Comparison of ENCODE assay signal across 9 cellular contexts in genomic region chr1:157580179-157580827, GRCh38. TPM values are rescaled to one million over a fixed set of nuclear protein-coding genes. Genes with fewer than 3 reads are reported as not detected.
DNase-seq lines count a peak whose midpoint lies in the region; ATAC-seq and TF ChIP-seq lines count a peak whose summit lies in the region.
"Had no signal": no experiment of that assay in that cellular context is flagged by ENCODE, and none has a peak within 500 bp of the region (broad histone marks: within the 10 kb centered on the region; RNA-seq: fewer than 3 reads in every experiment).

No MANE protein-coding gene starts in this region.

- WGBS in esophagus squamous epithelium, 2 donors = 10 to 13% methylated on average over 4 of the region's 4 CpGs

- no peaks in the 10 kb centered on the region for H3K4me1 Mint-ChIP-seq in neural crest cell

- TF ChIP-seq CTCF in NB4 (IDR thresholded peaks at IDR 0.05; ENCODE audit: low read depth, low read length) (peak; percentile 58), esophagus squamous epithelium (IDR thresholded peaks at IDR 0.05) (peak in 5 of 6 experiments; percentile 35 to 67 (median 58)), neural crest cell (conservative IDR thresholded peaks at IDR 0.05) (peak; percentile 86)

- peaks cover 24% of the 10 kb centered on the region for H3K27me3 Mint-ChIP-seq in neural crest cell (ENCODE audit: low read depth)

- peaks cover 0 to 25% (median 0%) of the 10 kb centered on the region in 4 donors for H3K27me3 ChIP-seq in esophagus squamous epithelium

- no peak overlapping the region for H3K27ac ChIP-seq in esophagus squamous epithelium

- H3K4me3 ChIP-seq in NB4 (ENCODE audit: low read depth, low read length) (no peak overlapping the region), esophagus squamous epithelium (no peak overlapping the region)

- H3K9me3 ChIP-seq in esophagus squamous epithelium = peaks cover 0 to 10% (median 0%) of the 10 kb centered on the region in 3 donors

- DNase-seq in ACHN (peak; percentile 73), GM03348 (ENCODE audit: low spot score) (peak; percentile 66), NB4 (ENCODE audit: low read depth) (peak; percentile 63), esophagus squamous epithelium (lab: John Stamatoyannopoulos, UW) (no peak), neural crest cell (ENCODE audit: low read depth, low spot score) (peak; percentile 23), ecto neural progenitor cell (ENCODE audit: low spot score) (no peak)

- ATAC-seq in SK-N-SH treated with all-trans-retinoic acid at 6 μM for 48 hours (peak; percentile 88), HG03139 (IDR thresholded peaks at IDR 0.05; ENCODE audit: unreplicated experiment) (no peak)

- no peaks in the 10 kb centered on the region for H3K9me3 Mint-ChIP-seq in neural crest cell

- H3K4me1 ChIP-seq in esophagus squamous epithelium = no peaks in the 10 kb centered on the region

- in situ Hi-C loops in ACHN (cut with HindIII; ENCODE audit: low pct_ligation_motif_present, low pct_unique_long_range_greater_than_20kb, low sequenced_read_pairs) = no loop called here

- H3K27ac Mint-ChIP-seq in neural crest cell (ENCODE audit: unreplicated experiment) = no peak overlapping the region

- no peaks in the 10 kb centered on the region for H3K36me3 ChIP-seq in esophagus squamous epithelium

- TF ChIP-seq POLR2A in NB4 (IDR thresholded peaks at IDR 0.05; ENCODE audit: extremely low read depth, insufficient read length) = no peak
- no peak for TF ChIP-seq POLR2A in esophagus squamous epithelium (IDR thresholded peaks at IDR 0.05)

- no peaks in the 10 kb centered on the region for H3K36me3 Mint-ChIP-seq in neural crest cell (ENCODE audit: low read depth)

- intact Hi-C loops in esophagus squamous epithelium (cut with DNase I) = no loop called here

- H3K4me3 Mint-ChIP-seq in neural crest cell = no peak overlapping the region

TF ChIP-seq in SK-N-SH treated with all-trans-retinoic acid at 6 μM for 48 hours, 23 proteins besides CTCF, POLR2A, EP300 and RAD21:
- TF ChIP-seq GLIS3 (CRISPR knock-in tag; IDR thresholded peaks at IDR 0.05) = no peak
- no peak for TF ChIP-seq PATZ1 (CRISPR knock-in tag; IDR thresholded peaks at IDR 0.05; ENCODE audit: borderline replicate concordance)
- no peak for TF ChIP-seq CSDC2 (CRISPR knock-in tag; IDR thresholded peaks at IDR 0.05)
- TF ChIP-seq ARNTL (CRISPR knock-in tag; IDR thresholded peaks at IDR 0.05; ENCODE audit: borderline replicate concordance, low read depth) = no peak
- no peak for TF ChIP-seq ZNF565 (CRISPR knock-in tag; conservative IDR thresholded peaks at IDR 0.05; ENCODE audit: low read depth)
- TF ChIP-seq PPARA (CRISPR knock-in tag; IDR thresholded peaks at IDR 0.05; ENCODE audit: borderline replicate concordance) = no peak
- no peak for TF ChIP-seq TOX (CRISPR knock-in tag; IDR thresholded peaks at IDR 0.05; ENCODE audit: borderline replicate concordance)
- TF ChIP-seq RARB (CRISPR knock-in tag; IDR thresholded peaks at IDR 0.05) = no peak
- no peak for TF ChIP-seq ISL1 (CRISPR knock-in tag; IDR thresholded peaks at IDR 0.05)
- no peak for TF ChIP-seq ZNF70 (CRISPR knock-in tag; IDR thresholded peaks at IDR 0.05)
- TF ChIP-seq TCF4 (CRISPR knock-in tag; IDR thresholded peaks at IDR 0.05; ENCODE audit: borderline replicate concordance) = no peak
- TF ChIP-seq BACH2 (CRISPR knock-in tag; IDR thresholded peaks at IDR 0.05; ENCODE audit: borderline replicate concordance) = no peak
- no peak for TF ChIP-seq TSHZ2 (CRISPR knock-in tag; IDR thresholded peaks at IDR 0.05)
- TF ChIP-seq OSR1 (CRISPR knock-in tag; IDR thresholded peaks at IDR 0.05) = no peak
- TF ChIP-seq ZNF8 (CRISPR knock-in tag; IDR thresholded peaks at IDR 0.05) = no peak

RNA-seq across cellular contexts. Expression of gene FCRL4, which starts 17.6 kb away (rescaled TPM):
- not detected for total RNA-seq in esophagus squamous epithelium
- total RNA-seq in neural crest cell = not detected in 2 replicates
- total RNA-seq: mononuclear cell had no signal

RNA-seq across cellular contexts. Expression of gene FCRL5, which starts 28.0 kb away (rescaled TPM):
- 1 to 10 TPM in 1 of 4 donors, under 1 TPM in 3; 0.08 to 1.6 (median 0.23) TPM for total RNA-seq in esophagus squamous epithelium
- not detected in 2 replicates for total RNA-seq in neural crest cell

Comparison
In these comparisons a context has a peak if more than half of its experiments do, and no peak if none do; other contexts are left out.
1. DNase-seq: peak in ACHN (single experiment), GM03348 (single experiment), NB4 (single experiment) and neural crest cell (single experiment); none in esophagus squamous epithelium (single experiment) and ecto neural progenitor cell (single experiment).
2. Peak in every context shown above with its lines, with median percentiles within 50 percentile points of each other: CTCF ChIP-seq.